In genomic region chr3:108494862-108495531, GRCh38 we compare ENCODE assay signal across 1 cellular context.
TF ChIP-seq lines count a peak whose summit lies in the region.

No MANE protein-coding gene starts in this region.

TF ChIP-seq in endothelial cell of umbilical vein, 7 proteins besides CTCF, POLR2A, EP300 and RAD21:
- TF ChIP-seq JUN (IDR thresholded peaks at IDR 0.05; ENCODE audit: borderline replicate concordance, insufficient read depth, insufficient read length, low read depth) (no peak), FOS (IDR thresholded peaks at IDR 0.05; ENCODE audit: borderline replicate concordance, insufficient read depth, low read length) (no peak), EZH2 (IDR thresholded peaks at IDR 0.05; ENCODE audit: borderline replicate concordance, low read depth, low read length, severe bottlenecking) (no peak), POLR2AphosphoS5 (IDR thresholded peaks at IDR 0.05; ENCODE audit: insufficient read depth, low read depth, low read length) (no peak), GATA2 (IDR thresholded peaks at IDR 0.05; ENCODE audit: insufficient read depth, insufficient read length, low read depth, low read length) (no peak), MAX (IDR thresholded peaks at IDR 0.05; ENCODE audit: insufficient read depth, insufficient read length) (no peak)
